ENCODE assay signal across 8 cellular contexts in genomic region chr13:84683448-84683847, GRCh38.
"Had no signal": no experiment of that assay in that cellular context is flagged by ENCODE, and none has a peak within 500 bp of the region (broad histone marks: within the 10 kb centered on the region; RNA-seq: fewer than 3 reads in every experiment).

No MANE protein-coding gene starts in this region.

- H3K4me3 ChIP-seq: GM23248, HAP-1 had no signal

- H3K27ac ChIP-seq: GM23248, HL-60 had no signal

- H3K9me3 ChIP-seq: HAP-1 had no signal

- H3K4me1 ChIP-seq: HAP-1 had no signal

- ATAC-seq: HCT116, HepG2 had no signal

- DNase-seq: GM23248, GOT3, H7, HFFc6 had no signal
